Comparison of ENCODE assay signal across 1 cellular context in the genomic region with DNA sequence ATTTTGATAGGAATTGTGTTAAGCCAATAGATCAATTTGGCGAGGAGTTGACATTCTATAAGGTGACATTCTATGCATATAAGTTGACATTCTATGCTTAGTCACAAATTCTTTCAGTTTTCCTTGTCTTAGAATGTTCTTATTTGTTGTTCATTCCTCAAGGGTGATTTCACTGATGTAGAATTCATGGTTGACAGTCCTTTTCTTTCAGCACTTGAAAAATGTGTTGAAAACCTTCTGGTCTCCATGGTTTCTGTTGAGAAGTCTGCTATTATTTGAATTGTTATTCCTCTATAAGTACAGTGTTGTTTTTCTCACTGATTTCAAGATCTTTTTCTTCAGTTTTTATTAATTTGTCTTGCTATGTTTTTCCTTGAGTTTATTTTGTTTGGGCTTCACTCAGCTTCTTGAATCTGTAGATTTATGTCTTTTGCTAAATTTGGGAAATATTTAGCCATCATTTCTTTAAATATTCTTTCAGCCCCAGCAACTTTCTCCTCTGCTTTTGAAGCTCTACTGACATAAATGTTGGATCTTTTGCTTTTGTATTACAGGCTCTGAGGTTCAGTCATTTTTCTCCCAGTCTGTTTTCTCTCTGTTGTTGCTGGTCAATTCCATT.
TF ChIP-seq lines count a peak whose summit lies in the region.

No MANE protein-coding gene starts in this region.

TF ChIP-seq in IMR-90, 13 proteins besides CTCF, POLR2A, EP300 and RAD21:
- TF ChIP-seq, protein P1, sequence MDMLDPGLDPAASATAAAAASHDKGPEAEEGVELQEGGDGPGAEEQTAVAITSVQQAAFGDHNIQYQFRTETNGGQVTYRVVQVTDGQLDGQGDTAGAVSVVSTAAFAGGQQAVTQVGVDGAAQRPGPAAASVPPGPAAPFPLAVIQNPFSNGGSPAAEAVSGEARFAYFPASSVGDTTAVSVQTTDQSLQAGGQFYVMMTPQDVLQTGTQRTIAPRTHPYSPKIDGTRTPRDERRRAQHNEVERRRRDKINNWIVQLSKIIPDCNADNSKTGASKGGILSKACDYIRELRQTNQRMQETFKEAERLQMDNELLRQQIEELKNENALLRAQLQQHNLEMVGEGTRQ (IDR thresholded peaks at IDR 0.05; ENCODE audit: low read depth, low read length) = no peak
- TF ChIP-seq MAZ (IDR thresholded peaks at IDR 0.05; ENCODE audit: borderline replicate concordance, low read depth, low read length) = no peak
- no peak for TF ChIP-seq NFE2L2 (IDR thresholded peaks at IDR 0.05; ENCODE audit: low read depth, low read length)
- TF ChIP-seq SMC3 (IDR thresholded peaks at IDR 0.05; ENCODE audit: low read depth, low read length) = no peak
- TF ChIP-seq, protein P2, sequence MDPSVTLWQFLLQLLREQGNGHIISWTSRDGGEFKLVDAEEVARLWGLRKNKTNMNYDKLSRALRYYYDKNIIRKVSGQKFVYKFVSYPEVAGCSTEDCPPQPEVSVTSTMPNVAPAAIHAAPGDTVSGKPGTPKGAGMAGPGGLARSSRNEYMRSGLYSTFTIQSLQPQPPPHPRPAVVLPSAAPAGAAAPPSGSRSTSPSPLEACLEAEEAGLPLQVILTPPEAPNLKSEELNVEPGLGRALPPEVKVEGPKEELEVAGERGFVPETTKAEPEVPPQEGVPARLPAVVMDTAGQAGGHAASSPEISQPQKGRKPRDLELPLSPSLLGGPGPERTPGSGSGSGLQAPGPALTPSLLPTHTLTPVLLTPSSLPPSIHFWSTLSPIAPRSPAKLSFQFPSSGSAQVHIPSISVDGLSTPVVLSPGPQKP (IDR thresholded peaks at IDR 0.05; ENCODE audit: borderline replicate concordance, low read depth, low read length) = no peak
- no peak for TF ChIP-seq MXI1 (IDR thresholded peaks at IDR 0.05; ENCODE audit: borderline replicate concordance, low read depth, low read length)
- TF ChIP-seq FOS (IDR thresholded peaks at IDR 0.05; ENCODE audit: low read depth, low read length) = no peak
- TF ChIP-seq CHD1 (IDR thresholded peaks at IDR 0.05; ENCODE audit: low read depth, low read length) = no peak
- TF ChIP-seq MAFK (IDR thresholded peaks at IDR 0.05; ENCODE audit: low read depth, low read length) = no peak
- TF ChIP-seq RCOR1 (IDR thresholded peaks at IDR 0.05; ENCODE audit: insufficient replicate concordance, low read length) = no peak
- no peak for TF ChIP-seq RFX5 (IDR thresholded peaks at IDR 0.05; ENCODE audit: low read depth, low read length)
- TF ChIP-seq BHLHE40 (IDR thresholded peaks at IDR 0.05; ENCODE audit: low read depth, low read length) = no peak
- TF ChIP-seq CEBPB (IDR thresholded peaks at IDR 0.05; ENCODE audit: low read depth, low read length) = no peak
